Comparison of ENCODE assay signal across 1 cellular context in the genomic region with DNA sequence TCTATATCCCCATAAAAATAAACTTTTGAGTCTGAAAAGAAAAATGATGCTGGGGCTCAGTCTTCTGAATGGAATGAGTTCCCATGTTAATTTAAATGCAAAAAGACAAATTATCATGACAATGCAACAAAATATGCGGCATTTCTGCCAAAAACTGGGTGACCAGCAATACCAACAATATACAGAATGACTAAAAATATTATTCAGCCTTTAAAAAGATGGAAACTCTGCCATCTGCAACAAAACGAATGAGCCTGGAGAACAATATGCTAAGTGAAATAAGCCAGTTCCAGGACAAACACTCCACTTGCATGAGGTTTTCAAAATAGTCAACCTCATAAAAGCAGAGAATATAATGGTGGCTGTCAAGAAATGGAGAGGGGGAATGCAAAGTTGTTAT.
TF ChIP-seq lines count a peak whose summit lies in the region.

No MANE protein-coding gene starts in this region.

TF ChIP-seq in GM23338, 12 proteins besides CTCF, POLR2A, EP300 and RAD21 (continued from another document):
- TF ChIP-seq, protein P1, sequence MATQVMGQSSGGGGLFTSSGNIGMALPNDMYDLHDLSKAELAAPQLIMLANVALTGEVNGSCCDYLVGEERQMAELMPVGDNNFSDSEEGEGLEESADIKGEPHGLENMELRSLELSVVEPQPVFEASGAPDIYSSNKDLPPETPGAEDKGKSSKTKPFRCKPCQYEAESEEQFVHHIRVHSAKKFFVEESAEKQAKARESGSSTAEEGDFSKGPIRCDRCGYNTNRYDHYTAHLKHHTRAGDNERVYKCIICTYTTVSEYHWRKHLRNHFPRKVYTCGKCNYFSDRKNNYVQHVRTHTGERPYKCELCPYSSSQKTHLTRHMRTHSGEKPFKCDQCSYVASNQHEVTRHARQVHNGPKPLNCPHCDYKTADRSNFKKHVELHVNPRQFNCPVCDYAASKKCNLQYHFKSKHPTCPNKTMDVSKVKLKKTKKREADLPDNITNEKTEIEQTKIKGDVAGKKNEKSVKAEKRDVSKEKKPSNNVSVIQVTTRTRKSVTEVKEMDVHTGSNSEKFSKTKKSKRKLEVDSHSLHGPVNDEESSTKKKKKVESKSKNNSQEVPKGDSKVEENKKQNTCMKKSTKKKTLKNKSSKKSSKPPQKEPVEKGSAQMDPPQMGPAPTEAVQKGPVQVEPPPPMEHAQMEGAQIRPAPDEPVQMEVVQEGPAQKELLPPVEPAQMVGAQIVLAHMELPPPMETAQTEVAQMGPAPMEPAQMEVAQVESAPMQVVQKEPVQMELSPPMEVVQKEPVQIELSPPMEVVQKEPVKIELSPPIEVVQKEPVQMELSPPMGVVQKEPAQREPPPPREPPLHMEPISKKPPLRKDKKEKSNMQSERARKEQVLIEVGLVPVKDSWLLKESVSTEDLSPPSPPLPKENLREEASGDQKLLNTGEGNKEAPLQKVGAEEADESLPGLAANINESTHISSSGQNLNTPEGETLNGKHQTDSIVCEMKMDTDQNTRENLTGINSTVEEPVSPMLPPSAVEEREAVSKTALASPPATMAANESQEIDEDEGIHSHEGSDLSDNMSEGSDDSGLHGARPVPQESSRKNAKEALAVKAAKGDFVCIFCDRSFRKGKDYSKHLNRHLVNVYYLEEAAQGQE (IDR thresholded peaks at IDR 0.05; ENCODE audit: unreplicated experiment) = no peak
- TF ChIP-seq ZNF331 (CRISPR knock-in tag; IDR thresholded peaks at IDR 0.05; ENCODE audit: low read depth) = no peak
